ENCODE assay signal across 1 cellular context in genomic region chr16:31488630-31489564, GRCh38.
TF ChIP-seq lines count a peak whose summit lies in the region.

No MANE protein-coding gene starts in this region.

TF ChIP-seq in IMR-90, 13 proteins besides CTCF, POLR2A, EP300 and RAD21:
- no peak for TF ChIP-seq RCOR1 (IDR thresholded peaks at IDR 0.05; ENCODE audit: insufficient replicate concordance, low read length)
- no peak for TF ChIP-seq BHLHE40 (IDR thresholded peaks at IDR 0.05; ENCODE audit: low read depth, low read length)
- TF ChIP-seq MAFK (IDR thresholded peaks at IDR 0.05; ENCODE audit: low read depth, low read length), result no peak
- no peak for TF ChIP-seq USF2 (IDR thresholded peaks at IDR 0.05; ENCODE audit: low read depth, low read length)
- TF ChIP-seq, protein P1, sequence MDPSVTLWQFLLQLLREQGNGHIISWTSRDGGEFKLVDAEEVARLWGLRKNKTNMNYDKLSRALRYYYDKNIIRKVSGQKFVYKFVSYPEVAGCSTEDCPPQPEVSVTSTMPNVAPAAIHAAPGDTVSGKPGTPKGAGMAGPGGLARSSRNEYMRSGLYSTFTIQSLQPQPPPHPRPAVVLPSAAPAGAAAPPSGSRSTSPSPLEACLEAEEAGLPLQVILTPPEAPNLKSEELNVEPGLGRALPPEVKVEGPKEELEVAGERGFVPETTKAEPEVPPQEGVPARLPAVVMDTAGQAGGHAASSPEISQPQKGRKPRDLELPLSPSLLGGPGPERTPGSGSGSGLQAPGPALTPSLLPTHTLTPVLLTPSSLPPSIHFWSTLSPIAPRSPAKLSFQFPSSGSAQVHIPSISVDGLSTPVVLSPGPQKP (IDR thresholded peaks at IDR 0.05; ENCODE audit: borderline replicate concordance, low read depth, low read length), result no peak
- TF ChIP-seq RFX5 (IDR thresholded peaks at IDR 0.05; ENCODE audit: low read depth, low read length), result no peak
- no peak for TF ChIP-seq SMC3 (IDR thresholded peaks at IDR 0.05; ENCODE audit: low read depth, low read length)
- TF ChIP-seq CHD1 (IDR thresholded peaks at IDR 0.05; ENCODE audit: low read depth, low read length), result no peak
